1 cellular context compared by ENCODE assay signal in genomic region chr1:228456252-228457016, GRCh38.
TF ChIP-seq lines count a peak whose summit lies in the region.

No MANE protein-coding gene starts in this region.

TF ChIP-seq in HepG2, 621 proteins besides CTCF, POLR2A, EP300 and RAD21:
- no peak for TF ChIP-seq KAT7 (CRISPR knock-in tag; IDR thresholded peaks at IDR 0.05; ENCODE audit: borderline replicate concordance)
- TF ChIP-seq ZFP36L2 (CRISPR knock-in tag; IDR thresholded peaks at IDR 0.05) = no peak
- TF ChIP-seq ZNF782 (CRISPR knock-in tag; IDR thresholded peaks at IDR 0.05; ENCODE audit: borderline replicate concordance) = no peak
- TF ChIP-seq FIP1L1 (IDR thresholded peaks at IDR 0.05; ENCODE audit: borderline replicate concordance, insufficient read depth, low read depth, low read length) = no peak
